Comparison of ENCODE assay signal across 17 cellular contexts in genomic region chr12:62605972-62606371, GRCh38.
DNase-seq lines count a peak whose midpoint lies in the region; ATAC-seq, FAIRE-seq and TF ChIP-seq lines count a peak whose summit lies in the region.
"Had no signal": no experiment of that assay in that cellular context is flagged by ENCODE, and none has a peak within 500 bp of the region (broad histone marks: within the 10 kb centered on the region; RNA-seq: fewer than 3 reads in every experiment).

No MANE protein-coding gene starts in this region.

- BruUV-seq in GM12878 (replicated peaks; lab: Mats Ljungman, UMichigan) = no TSS peak

- FAIRE-seq in GM12878 (lab: Jason Lieb, UNC) = no peak

- WGBS in GM12878 (ENCODE audit: insufficient coverage, insufficient replicate concordance, low lambda C conversion rate, missing lambda C conversion rate) = 96% methylated on average over 2 of the region's 2 CpGs

- DNase-seq in GM12878 (ENCODE audit: low read depth, low spot score) = no peak
- DNase-seq in naive thymus-derived CD4-positive, alpha-beta T cell = no peak
- no peak for DNase-seq in head of caudate nucleus
- no peak for DNase-seq in stimulated activated naive B cell treated with anti-CD40 and anti-IgM and Interleukin-4, amounts not matched to agents 10 μg/mL and 1 μg/mL and 100 μg/mL, for 72 hours
- no peak for DNase-seq in T1000 (lab: John Stamatoyannopoulos, UW)
- DNase-seq: activated CD4-positive, alpha-beta memory T cell treated with anti-CD3 and anti-CD28 coated beads for 36 hours; activated naive CD8-positive, alpha-beta T cell treated with anti-CD3 and anti-CD28 coated beads, Interleukin-2, amount 10 ng/mL, durations not matched to agents 7 days and 5 days; Caco-2; GOT3; left ventricle myocardium inferior; NCI-H1092; stimulated activated naive CD8-positive, alpha-beta T cell treated with anti-CD3 and anti-CD28 coated beads, Interleukin-15, Interleukin-2, amounts not matched to agents 100 U/mL and 50 U/mL, for 24 hours had no signal

- intact Hi-C loops in GM12878 (cut with micrococcal nuclease; ENCODE audit: unreplicated experiment) (loop anchor here (10.0 kb wide), 1 partner anchor 699 kb away; no protein-coding TSS in a partner anchor), head of caudate nucleus (cut with DNase I) (loop anchor here (10.0 kb wide), 1 partner anchor 329 kb away; the partner anchor contains the start of gene PPM1H)
- intact Hi-C loops in naive thymus-derived CD4-positive, alpha-beta T cell (cut with micrococcal nuclease) = loop anchor here in 1 of 2 donors (2.0 to 10.0 kb wide), 4 partner anchors 27 to 1849 kb away; partner anchors contain the start of genes TBK1 and XPOT

- peaks cover 0 to 26% (median 0%) of the 10 kb centered on the region in 11 experiments; a peak in 6 of 22 replicates for H3K36me3 ChIP-seq in BLaER1 treated with 17β-estradiol and CSF1 and Interleukin-3, amounts not matched to agents 10 nM and 100 nM
- H3K36me3 ChIP-seq in HUES6 (ENCODE audit: control insufficient read depth, insufficient read depth, low read length) = no peaks in the 10 kb centered on the region
- H3K36me3 ChIP-seq in GM12878 (ENCODE audit: control insufficient read depth in 2 of 2, insufficient read depth in 2 of 2, low read length in 1 of 2) = no peaks in the 10 kb centered on the region; a peak in 1 of 4 replicates
- H3K36me3 ChIP-seq in naive thymus-derived CD4-positive, alpha-beta T cell (ENCODE audit: control insufficient read depth in 2 of 3, insufficient read depth in 3 of 3, low read length in 3 of 3) = peaks cover 0 to 8% (median 0%) of the 10 kb centered on the region in 3 experiments
- H3K36me3 ChIP-seq: left ventricle myocardium inferior had no signal

- H3K4me3 ChIP-seq in BLaER1 treated with 17β-estradiol and CSF1 and Interleukin-3, amounts not matched to agents 10 nM and 100 nM = no peak overlapping the region
- H3K4me3 ChIP-seq in HUES6 (ENCODE audit: low read depth, low read length) (peak overlapping the region; percentile 81; the same call in 1 of the 2 replicates), GM12878 (peak overlapping the region; percentile 14; the same call in 1 of the 2 replicates)
- no peak overlapping the region for H3K4me3 ChIP-seq in naive thymus-derived CD4-positive, alpha-beta T cell (ENCODE audit: low read length)

- RAD21 ChIA-PET in GM12878 (lab: Charles Lee; ENCODE audit: unreplicated experiment) = interaction anchor here (0.8 to 2.3 kb wide), 17 partner anchors 9 to 338 kb away, joined by 3 to 17 read pairs (median 4); no protein-coding TSS in a partner anchor

- CTCF ChIA-PET in GM12878 (lab: Yijun Ruan, JAX) = interaction anchor here (0.6 to 6.0 kb wide), 17 partner anchors 10 to 191 kb away, joined by 3 to 72 read pairs (median 4); no protein-coding TSS in a partner anchor
- CTCF ChIA-PET in naive thymus-derived CD4-positive, alpha-beta T cell (lab: Charles Lee) = interaction anchor here (0.8 to 1.9 kb wide), 5 partner anchors 9 to 193 kb away, joined by 3 to 7 read pairs (median 3); no protein-coding TSS in a partner anchor

- no peak for TF ChIP-seq CTCF in GM12878 (IDR thresholded peaks at IDR 0.05 in 2 of 3, conservative IDR thresholded peaks at IDR 0.05 in 1 of 3; ENCODE audit: control insufficient read depth in 2 of 3, extremely low read depth in 1 of 3, insufficient read depth in 1 of 3, low read depth in 3 of 3, low read length in 3 of 3)
- no peak for TF ChIP-seq CTCF in nephron (IDR thresholded peaks at IDR 0.05; ENCODE audit: unreplicated experiment in 3 of 3)

- peak overlapping the region in 2 of 3 experiments; percentile 38 to 95 for H3K27ac Mint-ChIP-seq in nephron
- peak overlapping the region in 2 of 9 donors; percentile 10 to 24 for H3K27ac Mint-ChIP-seq in naive thymus-derived CD4-positive, alpha-beta T cell
- no peak overlapping the region for H3K27ac Mint-ChIP-seq in stimulated activated naive B cell treated with anti-CD40 and anti-IgM and Interleukin-4, amounts not matched to agents 10 μg/mL and 1 μg/mL and 100 μg/mL, for 72 hours
- H3K27ac Mint-ChIP-seq: activated CD4-positive, alpha-beta memory T cell treated with anti-CD3 and anti-CD28 coated beads for 36 hours; activated naive CD8-positive, alpha-beta T cell treated with anti-CD3 and anti-CD28 coated beads, Interleukin-2, amount 10 ng/mL, durations not matched to agents 7 days and 5 days; T-helper 1 cell treated with Interleukin-12 subunit alpha and Interleukin-12 subunit beta and Interleukin-4 antibody, amounts not matched to agents 30 μg/mL and 1 μg/mL, for 36 hours had no signal

- H3K4me3 Mint-ChIP-seq in nephron = peak overlapping the region; percentile 91 to 98 (median 97)
- H3K4me3 Mint-ChIP-seq in naive thymus-derived CD4-positive, alpha-beta T cell = peak overlapping the region in 1 of 10 donors; percentile 39
- peak overlapping the region in 1 of 2 donors; percentile 8 for H3K4me3 Mint-ChIP-seq in stimulated activated naive B cell treated with anti-CD40 and anti-IgM and Interleukin-4, amounts not matched to agents 10 μg/mL and 1 μg/mL and 100 μg/mL, for 72 hours
- H3K4me3 Mint-ChIP-seq: activated naive CD8-positive, alpha-beta T cell treated with anti-CD3 and anti-CD28 coated beads, Interleukin-2, amount 10 ng/mL, durations not matched to agents 7 days and 5 days had no signal

- TF ChIP-seq RAD21 in GM12878 (IDR thresholded peaks at IDR 0.05; ENCODE audit: insufficient read depth, low read depth, low read length) = no peak

- TF ChIP-seq POLR2A in GM12878 (IDR thresholded peaks at IDR 0.05; ENCODE audit: low read depth, low read length) = no peak

- H3K36me3 Mint-ChIP-seq in nephron (ENCODE audit: low read depth) = peaks cover 9% of the 10 kb centered on the region
- peaks cover 0 to 10% (median 0%) of the 10 kb centered on the region in 5 donors for H3K36me3 Mint-ChIP-seq in naive thymus-derived CD4-positive, alpha-beta T cell
- peaks cover 10 to 15% of the 10 kb centered on the region in 2 donors for H3K36me3 Mint-ChIP-seq in stimulated activated naive B cell treated with anti-CD40 and anti-IgM and Interleukin-4, amounts not matched to agents 10 μg/mL and 1 μg/mL and 100 μg/mL, for 72 hours

- H3K4me2 ChIP-seq in BLaER1 treated with 17β-estradiol and CSF1 and Interleukin-3, amounts not matched to agents 10 nM and 100 nM = peak overlapping the region in 10 of 11 experiments; percentile 72 to 94 (median 83); a peak in 10 of 22 replicates
- peak overlapping the region; percentile 83 for H3K4me2 ChIP-seq in GM12878 (ENCODE audit: control insufficient read depth, insufficient read depth)

- POLR2A ChIA-PET in GM12878 (lab: Charles Lee) = interaction anchor here (0.6 to 1.5 kb wide), 6 partner anchors 14 to 188 kb away, joined by 3 to 8 read pairs (median 4); no protein-coding TSS in a partner anchor
- POLR2A ChIA-PET in naive thymus-derived CD4-positive, alpha-beta T cell (lab: Charles Lee) = interaction anchor here (0.6 to 0.8 kb wide), 2 partner anchors 349 to 1278 kb away, joined by 3 read pairs; no protein-coding TSS in a partner anchor

- H3K9ac ChIP-seq in BLaER1 treated with 17β-estradiol and CSF1 and Interleukin-3, amounts not matched to agents 10 nM and 100 nM = peak overlapping the region in 2 of 11 experiments; percentile 96 to 98; a peak in 2 of 22 replicates
- H3K9ac ChIP-seq in HUES6 (ENCODE audit: low read length) = no peak overlapping the region
- H3K9ac ChIP-seq in GM12878 (ENCODE audit: control insufficient read depth, insufficient read depth, low read length) = no peak overlapping the region
- H3K9ac ChIP-seq: parathyroid adenoma had no signal

- peaks cover 35% of the 10 kb centered on the region for H3K4me1 Mint-ChIP-seq in nephron
- H3K4me1 Mint-ChIP-seq in naive thymus-derived CD4-positive, alpha-beta T cell = peaks cover 10 to 39% (median 29%) of the 10 kb centered on the region in 7 donors
- H3K4me1 Mint-ChIP-seq in stimulated activated naive B cell treated with anti-CD40 and anti-IgM and Interleukin-4, amounts not matched to agents 10 μg/mL and 1 μg/mL and 100 μg/mL, for 72 hours = peaks cover 18 to 43% of the 10 kb centered on the region in 2 donors

- ATAC-seq in GM12878 = no peak
- no peak for ATAC-seq in naive thymus-derived CD4-positive, alpha-beta T cell
- no peak for ATAC-seq in stimulated activated naive B cell treated with anti-CD40 and anti-IgM and Interleukin-4, amounts not matched to agents 10 μg/mL and 1 μg/mL and 100 μg/mL, for 72 hours (replicated peaks)
- ATAC-seq: stimulated activated naive CD8-positive, alpha-beta T cell treated with anti-CD3 and anti-CD28 coated beads, Interleukin-15, Interleukin-2, amounts not matched to agents 100 U/mL and 50 U/mL, for 24 hours had no signal

- no peak overlapping the region for H2AFZ ChIP-seq in GM12878 (ENCODE audit: control insufficient read depth, low read depth, low read length)
- H2AFZ ChIP-seq: parathyroid adenoma had no signal

- no peaks in the 10 kb centered on the region for H3K27me3 Mint-ChIP-seq in nephron (ENCODE audit: low read depth)
- H3K27me3 Mint-ChIP-seq in naive thymus-derived CD4-positive, alpha-beta T cell = no peaks in the 10 kb centered on the region
- H3K27me3 Mint-ChIP-seq in stimulated activated naive B cell treated with anti-CD40 and anti-IgM and Interleukin-4, amounts not matched to agents 10 μg/mL and 1 μg/mL and 100 μg/mL, for 72 hours = no peaks in the 10 kb centered on the region
- H3K27me3 Mint-ChIP-seq: activated CD4-positive, alpha-beta memory T cell treated with anti-CD3 and anti-CD28 coated beads for 36 hours had no signal

- SMC1A ChIA-PET in GM12878 (lab: Charles Lee; ENCODE audit: uncharacterized antibody, unreplicated experiment) = interaction anchor here (0.6 to 3.0 kb wide), 29 partner anchors 9 to 207 kb away, joined by 3 to 20 read pairs (median 4); no protein-coding TSS in a partner anchor

- TF ChIP-seq EP300 in GM12878 (IDR thresholded peaks at IDR 0.05; ENCODE audit: borderline replicate concordance in 1 of 2, control insufficient read depth in 1 of 2, low read depth in 2 of 2, low read length in 2 of 2) = no peak

- in situ Hi-C loops in GM12878 (cut with MboI) = no loop called here

- H3K4me1 ChIP-seq in BLaER1 treated with 17β-estradiol and CSF1 and Interleukin-3, amounts not matched to agents 10 nM and 100 nM = peaks cover 14 to 32% (median 24%) of the 10 kb centered on the region in 10 experiments
- H3K4me1 ChIP-seq in HUES6 (ENCODE audit: control insufficient read depth, insufficient read depth, low read length) (peaks cover 25% of the 10 kb centered on the region), GM12878 (ENCODE audit: control insufficient read depth, insufficient read depth, low read length) (peaks cover 8% of the 10 kb centered on the region; the same call in 1 of the 2 replicates)
- peaks cover 12% of the 10 kb centered on the region in 2 donors for H3K4me1 ChIP-seq in naive thymus-derived CD4-positive, alpha-beta T cell (ENCODE audit: control insufficient read depth in 2 of 2, insufficient read depth in 2 of 2, low read length in 2 of 2)
- H3K4me1 ChIP-seq: parathyroid adenoma had no signal

- peaks cover 36% of the 10 kb centered on the region for H3K79me2 ChIP-seq in GM12878 (ENCODE audit: control insufficient read depth, insufficient read depth, low read length)
- H3K79me2 ChIP-seq: parathyroid adenoma had no signal

- H3K27ac ChIP-seq in BLaER1 treated with 17β-estradiol and CSF1 and Interleukin-3, amounts not matched to agents 10 nM and 100 nM = no peak overlapping the region
- H3K27ac ChIP-seq in HUES6 (ENCODE audit: low read depth, low read length) (no peak overlapping the region), GM12878 (ENCODE audit: control insufficient read depth, insufficient read depth) (no peak overlapping the region)
- no peak overlapping the region for H3K27ac ChIP-seq in naive thymus-derived CD4-positive, alpha-beta T cell (ENCODE audit: low read depth, low read length)
- H3K27ac ChIP-seq: parathyroid adenoma had no signal

- H4K20me1 ChIP-seq in BLaER1 treated with 17β-estradiol and CSF1 and Interleukin-3, amounts not matched to agents 10 nM and 100 nM = peaks cover 0 to 34% (median 9%) of the 10 kb centered on the region in 11 experiments; a peak in 6 of 22 replicates
- H4K20me1 ChIP-seq in GM12878 (ENCODE audit: control insufficient read depth, insufficient read depth) = no peaks in the 10 kb centered on the region

- H3K9me3 ChIP-seq in BLaER1 treated with 17β-estradiol and CSF1 and Interleukin-3, amounts not matched to agents 10 nM and 100 nM (replicated peaks in 1 of 11) = no peaks in the 10 kb centered on the region
- H3K9me3 ChIP-seq in HUES6 (ENCODE audit: control insufficient read depth, insufficient read depth, low read depth, low read length) = no peaks in the 10 kb centered on the region
- no peaks in the 10 kb centered on the region for H3K9me3 ChIP-seq in GM12878 (replicated peaks; ENCODE audit: control insufficient read depth, insufficient read depth, low read length)
- no peaks in the 10 kb centered on the region for H3K9me3 ChIP-seq in naive thymus-derived CD4-positive, alpha-beta T cell (ENCODE audit: control insufficient read depth in 2 of 3, low read length in 3 of 3)
- H3K9me3 ChIP-seq: Caco-2, left ventricle myocardium inferior had no signal

- H3K9me3 Mint-ChIP-seq in nephron = no peaks in the 10 kb centered on the region
- no peaks in the 10 kb centered on the region for H3K9me3 Mint-ChIP-seq in naive thymus-derived CD4-positive, alpha-beta T cell
- H3K9me3 Mint-ChIP-seq in stimulated activated naive B cell treated with anti-CD40 and anti-IgM and Interleukin-4, amounts not matched to agents 10 μg/mL and 1 μg/mL and 100 μg/mL, for 72 hours = peaks cover 0 to 2% of the 10 kb centered on the region in 2 donors
- H3K9me3 Mint-ChIP-seq: activated CD4-positive, alpha-beta memory T cell treated with anti-CD3 and anti-CD28 coated beads for 36 hours; activated naive CD8-positive, alpha-beta T cell treated with anti-CD3 and anti-CD28 coated beads, Interleukin-2, amount 10 ng/mL, durations not matched to agents 7 days and 5 days; T-helper 1 cell treated with Interleukin-12 subunit alpha and Interleukin-12 subunit beta and Interleukin-4 antibody, amounts not matched to agents 30 μg/mL and 1 μg/mL, for 36 hours had no signal

- no peaks in the 10 kb centered on the region for H3K27me3 ChIP-seq in BLaER1 treated with 17β-estradiol and CSF1 and Interleukin-3, amounts not matched to agents 10 nM and 100 nM
- H3K27me3 ChIP-seq in HUES6 (ENCODE audit: control insufficient read depth, insufficient read depth, low read length) (no peaks in the 10 kb centered on the region), GM12878 (replicated peaks in 1 of 2; ENCODE audit: control insufficient read depth in 2 of 2, insufficient read depth in 2 of 2, low read length in 1 of 2) (no peaks in the 10 kb centered on the region)
- H3K27me3 ChIP-seq in naive thymus-derived CD4-positive, alpha-beta T cell (ENCODE audit: control insufficient read depth in 2 of 2, insufficient read depth in 2 of 2, low read length in 2 of 2) = no peaks in the 10 kb centered on the region

Comparison
In these comparisons a context has a peak if more than half of its experiments do, and no peak if none do; other contexts are left out.
1. H3K4me3 ChIP-seq: peak in HUES6 (single experiment) and GM12878 (single experiment); none in BLaER1 treated with 17β-estradiol and CSF1 and Interleukin-3, amounts not matched to agents 10 nM and 100 nM (0 of 10) and naive thymus-derived CD4-positive, alpha-beta T cell (single experiment).